25 cellular contexts compared by ENCODE assay signal in genomic region chr19:18991050-18991449, GRCh38. TPM values are rescaled to one million over a fixed set of nuclear protein-coding genes. Genes with fewer than 3 reads are reported as not detected.
"Had no signal": no experiment of that assay in that cellular context is flagged by ENCODE, and none has a peak within 500 bp of the region (broad histone marks: within the 10 kb centered on the region; RNA-seq: fewer than 3 reads in every experiment).

No MANE protein-coding gene starts in this region.

- H3K4me1 ChIP-seq: right lobe of liver, vagina had no signal

- H3K27me3 ChIP-seq: brain microvascular endothelial cell, right lobe of liver, upper lobe of left lung, vagina had no signal

- ATAC-seq: gastroesophageal sphincter, natural killer cell had no signal

- H3K4me3 ChIP-seq: gastroesophageal sphincter, lung, neural progenitor cell, right lobe of liver, upper lobe of left lung, vagina had no signal

- H3K27ac ChIP-seq: brain microvascular endothelial cell, gastroesophageal sphincter, neural progenitor cell, right lobe of liver, upper lobe of left lung, vagina had no signal

- DNase-seq: activated CD4-positive, alpha-beta memory T cell treated with anti-CD3 and anti-CD28 coated beads for 36 hours; activated CD4-positive, alpha-beta T cell treated with anti-CD3 and anti-CD28 coated beads for 4 hours; activated CD8-positive, alpha-beta memory T cell treated with anti-CD3 and anti-CD28 coated beads, Interleukin-2, amount 50 U/mL, for 4 hours; activated effector memory CD4-positive, alpha-beta T cell treated with anti-CD3 and anti-CD28 coated beads, Interleukin-2, amount 50 U/mL, for 16 hours; activated naive CD4-positive, alpha-beta T cell treated with anti-CD3 and anti-CD28 coated beads for 36 hours; activated naive CD8-positive, alpha-beta T cell treated with anti-CD3 and anti-CD28 coated beads, Interleukin-2, amount 10 ng/mL, durations not matched to agents 7 days and 5 days; activated T-cell treated with anti-CD3 and anti-CD28 coated beads, Interleukin-2, amount 50 U/mL, for 1 hour; amniotic stem cell; brain microvascular endothelial cell; central memory CD4-positive, alpha-beta T cell; effector CD4-positive, alpha-beta T cell; erythroblast; head of caudate nucleus; kidney glomerular epithelial cell; mesendoderm; natural killer cell; posterior cingulate gyrus; right lobe of liver; stimulated activated CD4-positive, alpha-beta T cell treated with anti-CD3 and anti-CD28 coated beads, Interleukin-2, amount 100 ng/mL, for 48 hours had no signal

- H3K9ac ChIP-seq: neural progenitor cell had no signal

- H3K9me3 ChIP-seq: gastroesophageal sphincter, right lobe of liver, upper lobe of left lung, vagina had no signal

- H2AFZ ChIP-seq: neural progenitor cell had no signal

- H3K4me2 ChIP-seq: neural progenitor cell had no signal

- FAIRE-seq: astrocyte had no signal

- H3K36me3 ChIP-seq: neural progenitor cell had no signal

RNA-seq across cellular contexts. Expression of gene HOMER3, which starts 50.0 kb away (rescaled TPM):
- total RNA-seq: activated naive CD4-positive, alpha-beta T cell treated with anti-CD3 and anti-CD28 coated beads for 36 hours had no signal
